9 cellular contexts compared by ENCODE assay signal in genomic region chr2:133878326-133878725, GRCh38.
"Had no signal": no experiment of that assay in that cellular context is flagged by ENCODE, and none has a peak within 500 bp of the region (broad histone marks: within the 10 kb centered on the region; RNA-seq: fewer than 3 reads in every experiment).

No MANE protein-coding gene starts in this region.

- H3K4me1 ChIP-seq: HAP-1 had no signal

- H3K27ac ChIP-seq: GM23248 had no signal

- H3K27ac Mint-ChIP-seq: GM23338, H9, HFFc6 had no signal

- DNase-seq: GM23248, GOT3, H7, H9, HCEC 1CT, HFFc6 had no signal

- H3K4me3 Mint-ChIP-seq: GM23338, H9, HFFc6 had no signal

- ATAC-seq: GM23338, HCT116 had no signal

- H3K36me3 ChIP-seq: HAP-1 had no signal

- H3K9me3 Mint-ChIP-seq: GM23338, HFFc6 had no signal

- H3K9me3 ChIP-seq: HAP-1 had no signal

- H3K4me3 ChIP-seq: GM23248, GM23338, HAP-1 had no signal

- H3K4me1 Mint-ChIP-seq: GM23338 had no signal
